Comparison of ENCODE assay signal across 1 cellular context in the genomic region with DNA sequence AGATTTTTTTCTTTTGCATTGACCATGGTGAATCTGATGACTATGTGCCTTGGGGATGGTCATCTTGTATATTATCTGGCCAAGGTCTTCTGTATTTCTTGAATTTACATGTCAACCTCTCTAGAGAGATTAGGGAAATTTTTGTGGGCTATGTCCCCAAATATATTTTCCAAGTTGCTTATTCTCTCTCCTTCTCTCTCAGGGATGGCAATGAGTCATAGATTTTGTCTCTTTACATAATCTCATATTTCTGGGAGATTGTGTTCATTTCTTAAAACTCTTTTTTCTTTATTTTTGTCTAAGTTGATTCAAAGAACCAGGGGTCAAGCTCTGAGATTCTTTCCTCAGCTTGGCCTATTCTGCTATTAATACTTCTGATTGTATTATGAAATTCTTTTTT.
TF ChIP-seq lines count a peak whose summit lies in the region.

No MANE protein-coding gene starts in this region.

TF ChIP-seq in SK-N-SH, 30 proteins besides CTCF, POLR2A, EP300 and RAD21 (continued from another document):
- TF ChIP-seq CHD2 (IDR thresholded peaks at IDR 0.05; ENCODE audit: low read length, partially characterized antibody), result no peak
- TF ChIP-seq TCF12 (IDR thresholded peaks at IDR 0.05), result no peak
- TF ChIP-seq TEAD4 (IDR thresholded peaks at IDR 0.05; ENCODE audit: borderline replicate concordance, insufficient read depth), result no peak
- TF ChIP-seq POLR2AphosphoS5 (IDR thresholded peaks at IDR 0.05; ENCODE audit: low read depth, low read length), result no peak
- no peak for TF ChIP-seq NRF1 (IDR thresholded peaks at IDR 0.05; ENCODE audit: low read depth, low read length)
- TF ChIP-seq FOXJ3 (CRISPR knock-in tag; IDR thresholded peaks at IDR 0.05), result no peak
- TF ChIP-seq NFIC (IDR thresholded peaks at IDR 0.05; ENCODE audit: borderline replicate concordance), result no peak
- TF ChIP-seq ZBTB33 (IDR thresholded peaks at IDR 0.05; ENCODE audit: borderline replicate concordance, low read depth), result no peak
- no peak for TF ChIP-seq FOXM1 (IDR thresholded peaks at IDR 0.05; ENCODE audit: low read depth)
